In the genomic region with DNA sequence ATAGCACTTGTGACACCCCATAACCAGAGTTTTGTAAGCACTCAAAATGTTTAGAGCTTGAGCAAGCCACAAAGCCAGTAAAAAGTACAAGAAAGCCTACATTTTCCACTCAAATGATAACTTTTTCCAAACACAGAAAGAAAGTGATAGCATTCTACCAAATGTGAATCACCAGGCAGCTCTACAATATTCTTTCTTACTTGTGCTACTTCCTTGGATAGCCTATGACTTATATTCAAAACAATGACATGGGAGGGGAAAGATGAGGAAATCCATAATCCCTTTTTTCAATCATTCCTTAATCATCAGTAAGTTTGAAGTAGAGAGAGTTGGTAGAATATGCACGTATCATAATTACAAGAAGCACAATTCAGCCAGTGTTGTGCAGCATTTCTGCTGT, we compare ENCODE assay signal across 1 cellular context.
TF ChIP-seq lines count a peak whose summit lies in the region.

No MANE protein-coding gene starts in this region.

TF ChIP-seq in GM23338, 12 proteins besides CTCF, POLR2A, EP300 and RAD21 (continued from another document):
- no peak for TF ChIP-seq ZNF462 (CRISPR knock-in tag; IDR thresholded peaks at IDR 0.05)
- no peak for TF ChIP-seq JUNB (IDR thresholded peaks at IDR 0.05; ENCODE audit: unreplicated experiment)
- TF ChIP-seq, protein P1, sequence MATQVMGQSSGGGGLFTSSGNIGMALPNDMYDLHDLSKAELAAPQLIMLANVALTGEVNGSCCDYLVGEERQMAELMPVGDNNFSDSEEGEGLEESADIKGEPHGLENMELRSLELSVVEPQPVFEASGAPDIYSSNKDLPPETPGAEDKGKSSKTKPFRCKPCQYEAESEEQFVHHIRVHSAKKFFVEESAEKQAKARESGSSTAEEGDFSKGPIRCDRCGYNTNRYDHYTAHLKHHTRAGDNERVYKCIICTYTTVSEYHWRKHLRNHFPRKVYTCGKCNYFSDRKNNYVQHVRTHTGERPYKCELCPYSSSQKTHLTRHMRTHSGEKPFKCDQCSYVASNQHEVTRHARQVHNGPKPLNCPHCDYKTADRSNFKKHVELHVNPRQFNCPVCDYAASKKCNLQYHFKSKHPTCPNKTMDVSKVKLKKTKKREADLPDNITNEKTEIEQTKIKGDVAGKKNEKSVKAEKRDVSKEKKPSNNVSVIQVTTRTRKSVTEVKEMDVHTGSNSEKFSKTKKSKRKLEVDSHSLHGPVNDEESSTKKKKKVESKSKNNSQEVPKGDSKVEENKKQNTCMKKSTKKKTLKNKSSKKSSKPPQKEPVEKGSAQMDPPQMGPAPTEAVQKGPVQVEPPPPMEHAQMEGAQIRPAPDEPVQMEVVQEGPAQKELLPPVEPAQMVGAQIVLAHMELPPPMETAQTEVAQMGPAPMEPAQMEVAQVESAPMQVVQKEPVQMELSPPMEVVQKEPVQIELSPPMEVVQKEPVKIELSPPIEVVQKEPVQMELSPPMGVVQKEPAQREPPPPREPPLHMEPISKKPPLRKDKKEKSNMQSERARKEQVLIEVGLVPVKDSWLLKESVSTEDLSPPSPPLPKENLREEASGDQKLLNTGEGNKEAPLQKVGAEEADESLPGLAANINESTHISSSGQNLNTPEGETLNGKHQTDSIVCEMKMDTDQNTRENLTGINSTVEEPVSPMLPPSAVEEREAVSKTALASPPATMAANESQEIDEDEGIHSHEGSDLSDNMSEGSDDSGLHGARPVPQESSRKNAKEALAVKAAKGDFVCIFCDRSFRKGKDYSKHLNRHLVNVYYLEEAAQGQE (IDR thresholded peaks at IDR 0.05; ENCODE audit: unreplicated experiment) = no peak
- no peak for TF ChIP-seq CREB1 (CRISPR knock-in tag; IDR thresholded peaks at IDR 0.05; ENCODE audit: low read depth)
- TF ChIP-seq ETS1 (IDR thresholded peaks at IDR 0.05) = no peak
- TF ChIP-seq STAT1 (IDR thresholded peaks at IDR 0.05; ENCODE audit: unreplicated experiment) = no peak
- TF ChIP-seq NANOG (IDR thresholded peaks at IDR 0.05; ENCODE audit: borderline replicate concordance) = no peak
- TF ChIP-seq ZNF114 (CRISPR knock-in tag; IDR thresholded peaks at IDR 0.05) = no peak
- TF ChIP-seq EZH2 (IDR thresholded peaks at IDR 0.05; ENCODE audit: low read depth, unreplicated experiment) = no peak
- TF ChIP-seq POLR2AphosphoS5 (IDR thresholded peaks at IDR 0.05; ENCODE audit: low read depth) = no peak
- no peak for TF ChIP-seq EZH2phosphoT487 (IDR thresholded peaks at IDR 0.05; ENCODE audit: unreplicated experiment)
